9 cellular contexts compared by ENCODE assay signal in the genomic region with DNA sequence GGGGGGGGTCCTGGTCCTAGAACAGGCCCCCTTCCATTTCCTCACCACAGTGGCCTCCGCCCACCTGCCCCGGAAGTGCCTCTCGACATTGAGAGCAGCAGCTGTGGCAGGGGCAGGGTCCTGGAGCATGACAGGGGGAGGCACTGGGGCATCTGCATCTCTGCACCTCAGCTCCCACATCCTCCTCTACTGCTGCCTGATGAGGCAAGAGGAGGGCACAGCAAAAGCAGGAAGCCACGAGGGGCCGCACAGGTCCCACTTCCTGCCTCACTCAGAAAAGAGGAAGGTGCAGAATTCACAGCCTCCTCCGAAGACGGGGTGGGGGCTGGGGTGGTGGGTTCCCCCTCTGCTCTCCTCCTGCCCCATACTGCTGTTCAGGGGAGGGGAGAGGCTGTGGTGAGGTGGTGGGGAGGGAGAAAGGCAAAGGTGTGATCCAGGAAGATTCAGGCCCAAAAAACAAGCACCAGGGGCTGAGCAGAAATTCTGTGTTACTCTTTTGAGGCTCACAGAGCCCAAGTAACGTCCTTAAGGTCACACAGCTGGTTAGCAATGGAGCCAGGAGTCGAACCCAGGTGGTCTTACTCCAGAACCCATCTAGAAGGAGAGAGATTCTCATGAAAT. TPM values are rescaled to one million over a fixed set of nuclear protein-coding genes. Genes with fewer than 3 reads are reported as not detected.
A peak's percentile ranks its signal among the peaks of the same experiment; 100 is the strongest.
DNase-seq lines count a peak whose midpoint lies in the region; ATAC-seq and TF ChIP-seq lines count a peak whose summit lies in the region.
"Had no signal": no experiment of that assay in that cellular context is flagged by ENCODE, and none has a peak within 500 bp of the region (broad histone marks: within the 10 kb centered on the region; RNA-seq: fewer than 3 reads in every experiment).

No MANE protein-coding gene starts in this region.

- TF ChIP-seq CTCF in PC-3 (conservative IDR thresholded peaks at IDR 0.05; ENCODE audit: low read depth, low read length) = no peak

- no TSS peak for BruUV-seq in PC-3 (replicated peaks; lab: Mats Ljungman, UMichigan)

- H3K79me2 ChIP-seq in PC-3 (ENCODE audit: low read length) = no peaks in the 10 kb centered on the region

- no peaks in the 10 kb centered on the region for H3K27me3 ChIP-seq in PC-3 (ENCODE audit: low read length)

- H3K9ac ChIP-seq in PC-3 (ENCODE audit: low read length) = no peak overlapping the region

- peak; percentile 92 for ATAC-seq in GM18508 (IDR thresholded peaks at IDR 0.05; ENCODE audit: insufficient read depth, unreplicated experiment)
- ATAC-seq in HG02884 (IDR thresholded peaks at IDR 0.05; ENCODE audit: unreplicated experiment) = peak; percentile 91
- ATAC-seq in PC-3 = no peak
- ATAC-seq in left lobe of liver = peak; percentile 53

- H3K9me3 ChIP-seq in PC-3 (ENCODE audit: low read length) = no peaks in the 10 kb centered on the region

- no peaks in the 10 kb centered on the region for H4K20me1 ChIP-seq in PC-3 (ENCODE audit: low read length)

- H3K36me3 ChIP-seq in PC-3 (ENCODE audit: low read depth, low read length) = no peaks in the 10 kb centered on the region; the same call in 1 of the 2 replicates

- H3F3A ChIP-seq in PC-3 (ENCODE audit: low read length, unreplicated experiment) = no peaks in the 10 kb centered on the region

- H2AFZ ChIP-seq in PC-3 (ENCODE audit: low read length) = no peak overlapping the region

- peak overlapping the region; percentile 92 for H3K27ac ChIP-seq in PC-3 (ENCODE audit: low read length)

- H3K9me2 ChIP-seq in PC-3 (replicated peaks; ENCODE audit: low read length) = no peaks in the 10 kb centered on the region

- POLR2A ChIA-PET in PC-3 (lab: Charles Lee; ENCODE audit: unreplicated experiment) = no interaction called here

- CTCF ChIA-PET in PC-3 (lab: Charles Lee) = no interaction called here

- intact Hi-C loops in PC-3 (cut with micrococcal nuclease) = no loop called here

- peak overlapping the region; percentile 75; the same call in 1 of the 2 replicates for H3K4me2 ChIP-seq in PC-3 (ENCODE audit: low read length)

- H3K4me1 ChIP-seq in PC-3 (ENCODE audit: insufficient read depth, low read length) = peaks cover 25% of the 10 kb centered on the region

- H3K4me3 ChIP-seq in PC-3 (ENCODE audit: low read length) = no peak overlapping the region

- no peak for DNase-seq in PC-3
- peak; percentile 66 to 67 for DNase-seq in activated T-helper 1 cell treated with anti-CD3 and anti-CD28 coated beads, Interleukin-2, amount 50 U/mL, for 16 hours (ENCODE audit: low read depth in 1 of 2, low spot score in 1 of 2)
- peak; percentile 66 for DNase-seq in left lobe of liver (ENCODE audit: low spot score)
- DNase-seq in stimulated activated CD8-positive, alpha-beta memory T cell treated with anti-CD3 and anti-CD28 coated beads, Interleukin-7, amount 100 ng/mL, for 48 hours (ENCODE audit: extremely low read depth in 1 of 2, low read depth in 1 of 2) = peak; percentile 69 to 87
- no peak for DNase-seq in NCI-H2196 treated with DMSO at 0.1 percent for 48 hours (lab: John Stamatoyannopoulos, UW; ENCODE audit: unreplicated experiment)
- no peak for DNase-seq in NCI-H2029 treated with DMSO at 0.1 percent for 48 hours (lab: John Stamatoyannopoulos, UW)

RNA-seq across cellular contexts. Expression of gene AKNA, which starts 14.7 kb away (rescaled TPM):
- total RNA-seq in PC-3 (2014; rRNA removed) = 7.6 and 9.1 TPM in 2 replicates
- 7.3 TPM for total RNA-seq in left lobe of liver

RNA-seq across cellular contexts. Expression of gene ORM2, which starts 43.4 kb away (rescaled TPM):
- total RNA-seq in PC-3 (2014; rRNA removed) = not detected in 2 replicates
- total RNA-seq in left lobe of liver = 4,103 TPM
- total RNA-seq: LHCN-M2 had no signal

RNA-seq across cellular contexts. Expression of gene ORM1, which starts 50.2 kb away (rescaled TPM):
- not detected in 2 replicates for total RNA-seq in PC-3 (2014; rRNA removed)
- total RNA-seq in left lobe of liver = 19,737 TPM
- total RNA-seq: LHCN-M2 had no signal

Comparison
In these comparisons a context has a peak if more than half of its experiments do, and no peak if none do; other contexts are left out.
1. DNase-seq: peak in activated T-helper 1 cell treated with anti-CD3 and anti-CD28 coated beads, Interleukin-2, amount 50 U/mL, for 16 hours (2 of 2), left lobe of liver (single experiment) and stimulated activated CD8-positive, alpha-beta memory T cell treated with anti-CD3 and anti-CD28 coated beads, Interleukin-7, amount 100 ng/mL, for 48 hours (2 of 2); none in PC-3 (single experiment), NCI-H2196 treated with DMSO at 0.1 percent for 48 hours (single experiment) and NCI-H2029 treated with DMSO at 0.1 percent for 48 hours (single experiment).
2. RNA of gene ORM2, which starts 43.4 kb away (total RNA-seq): 4,103 TPM in left lobe of liver (single experiment); not detected in PC-3; every median in the first group is over 1,000 times any median in the second.
3. RNA of gene ORM1, which starts 50.2 kb away (total RNA-seq): 19,737 TPM in left lobe of liver (single experiment); not detected in PC-3; every median in the first group is over 1,000 times any median in the second.